In the genomic region with DNA sequence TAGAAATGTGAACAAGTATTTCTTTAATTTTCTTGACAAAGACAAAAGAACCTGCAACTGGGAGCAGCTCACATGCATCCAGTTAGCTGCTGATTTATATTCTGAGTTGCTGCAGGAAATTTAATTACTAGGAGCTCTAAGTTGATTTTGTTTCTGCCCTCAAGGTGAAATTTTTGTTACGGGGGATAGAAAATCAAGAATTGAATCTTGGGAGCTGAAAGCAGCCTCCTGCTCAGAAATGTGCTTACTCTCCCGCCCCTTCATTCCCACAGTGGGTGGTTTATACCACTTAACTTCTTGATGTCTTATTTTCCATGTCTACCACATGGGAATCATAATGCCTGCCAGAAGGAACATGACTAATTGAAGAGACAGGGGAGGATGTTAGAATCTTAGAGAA, we compare ENCODE assay signal across 23 cellular contexts.
"Had no signal": no experiment of that assay in that cellular context is flagged by ENCODE, and none has a peak within 500 bp of the region (broad histone marks: within the 10 kb centered on the region; RNA-seq: fewer than 3 reads in every experiment).

No MANE protein-coding gene starts in this region.

- H3K4me3 Mint-ChIP-seq: effector memory CD8-positive, alpha-beta T cell; immature natural killer cell; memory B cell; mesothelial cell of epicardium; natural killer cell; neural progenitor cell; stimulated activated naive B cell treated with anti-CD40 and anti-IgM and Interleukin-4, amounts not matched to agents 10 μg/mL and 1 μg/mL and 100 μg/mL, for 72 hours; stimulated activated naive CD8-positive, alpha-beta T cell treated with anti-CD3 and anti-CD28 coated beads, Interleukin-15, amount 100 ng/mL, for 72 hours had no signal

- H3K9me3 Mint-ChIP-seq: effector memory CD8-positive, alpha-beta T cell had no signal

- H3K36me3 Mint-ChIP-seq: immature natural killer cell; memory B cell; mesothelial cell of epicardium; natural killer cell; neural progenitor cell; stimulated activated naive B cell treated with anti-CD40 and anti-IgM and Interleukin-4, amounts not matched to agents 10 μg/mL and 1 μg/mL and 100 μg/mL, for 72 hours had no signal

- H3K4me2 ChIP-seq: neural progenitor cell had no signal

- DNase-seq: effector memory CD8-positive, alpha-beta T cell; foreskin fibroblast; glutamatergic neuron; immature natural killer cell; left ventricle myocardium inferior; lower lobe of right lung; natural killer cell; ovary; right lobe of liver; spleen; stimulated activated CD4-positive, alpha-beta T cell treated with anti-CD3 and anti-CD28 coated beads, Interleukin-15, amount 100 ng/mL, for 24 hours; stimulated activated CD4-positive, alpha-beta T cell treated with anti-CD3 and anti-CD28 coated beads, Interleukin-1b, Interleukin-23, amount 100 ng/mL, for 48 hours; stimulated activated CD4-positive, alpha-beta T cell treated with anti-CD3 and anti-CD28 coated beads, Interleukin-4, amount 100 ng/mL, for 24 hours; stimulated activated naive B cell treated with anti-CD40 and anti-IgM and Interleukin-4, amounts not matched to agents 10 μg/mL and 1 μg/mL and 100 μg/mL, for 72 hours; stimulated activated naive CD8-positive, alpha-beta T cell treated with anti-CD3 and anti-CD28 coated beads, Interleukin-15, amount 100 ng/mL, for 72 hours; testis; trophoblast cell had no signal

- H3K9ac ChIP-seq: neural progenitor cell had no signal

- H3K4me3 ChIP-seq: esophagus muscularis mucosa, gastroesophageal sphincter, left ventricle myocardium inferior, lower lobe of right lung, neural progenitor cell, ovary, right lobe of liver, spleen, testis had no signal

- H3K27ac Mint-ChIP-seq: effector memory CD8-positive, alpha-beta T cell; immature natural killer cell; memory B cell; mesothelial cell of epicardium; natural killer cell; neural progenitor cell; stimulated activated naive B cell treated with anti-CD40 and anti-IgM and Interleukin-4, amounts not matched to agents 10 μg/mL and 1 μg/mL and 100 μg/mL, for 72 hours; stimulated activated naive CD8-positive, alpha-beta T cell treated with anti-CD3 and anti-CD28 coated beads, Interleukin-15, amount 100 ng/mL, for 72 hours had no signal

- H3K4me1 ChIP-seq: esophagus muscularis mucosa, gastroesophageal sphincter, left ventricle myocardium inferior, lower lobe of right lung, neural progenitor cell, right lobe of liver, spleen, testis had no signal

- H3K36me3 ChIP-seq: esophagus muscularis mucosa, gastroesophageal sphincter, left ventricle myocardium inferior, lower lobe of right lung, neural progenitor cell, ovary, right lobe of liver, spleen had no signal

- H3K9me3 ChIP-seq: esophagus muscularis mucosa, lower lobe of right lung, ovary, right lobe of liver, testis had no signal

- H3K27me3 ChIP-seq: esophagus muscularis mucosa, gastroesophageal sphincter, neural progenitor cell, ovary, right lobe of liver, spleen, testis had no signal

- H3K27ac ChIP-seq: epithelial cell of prostate, esophagus muscularis mucosa, gastroesophageal sphincter, left ventricle myocardium inferior, lower lobe of right lung, neural progenitor cell, ovary, right lobe of liver, spleen, testis had no signal

- H3K4me1 Mint-ChIP-seq: immature natural killer cell; memory B cell; natural killer cell; stimulated activated naive B cell treated with anti-CD40 and anti-IgM and Interleukin-4, amounts not matched to agents 10 μg/mL and 1 μg/mL and 100 μg/mL, for 72 hours; stimulated activated naive CD8-positive, alpha-beta T cell treated with anti-CD3 and anti-CD28 coated beads, Interleukin-15, amount 100 ng/mL, for 72 hours had no signal

- ATAC-seq: effector memory CD8-positive, alpha-beta T cell; gastroesophageal sphincter; lower lobe of right lung; natural killer cell; right lobe of liver; stimulated activated naive B cell treated with anti-CD40 and anti-IgM and Interleukin-4, amounts not matched to agents 10 μg/mL and 1 μg/mL and 100 μg/mL, for 72 hours; stimulated activated naive CD8-positive, alpha-beta T cell treated with anti-CD3 and anti-CD28 coated beads, Interleukin-15, amount 100 ng/mL, for 72 hours had no signal

- H2AFZ ChIP-seq: neural progenitor cell had no signal
